Comparison of ENCODE assay signal across 17 cellular contexts in genomic region chr7:106916689-106917088, GRCh38. TPM values are rescaled to one million over a fixed set of nuclear protein-coding genes. Genes with fewer than 3 reads are reported as not detected.
"Had no signal": no experiment of that assay in that cellular context is flagged by ENCODE, and none has a peak within 500 bp of the region (broad histone marks: within the 10 kb centered on the region; RNA-seq: fewer than 3 reads in every experiment).

No MANE protein-coding gene starts in this region.

- H3K27ac Mint-ChIP-seq: activated naive CD4-positive, alpha-beta T cell treated with anti-CD3 and anti-CD28 coated beads, Interleukin-2, amount 50 U/mL, for 24 hours; endodermal cell; stimulated activated naive CD8-positive, alpha-beta T cell treated with anti-CD3 and anti-CD28 coated beads, Interleukin-15, Interleukin-2, amounts not matched to agents 100 ng/mL and 50 ng/mL, for 24 hours; T-helper 2 cell treated with Interferon-gamma antibody and Interleukin-4, amounts not matched to agents 5 μg/mL and 100 μg/mL, for 36 hours had no signal

- H3K4me1 ChIP-seq: breast epithelium, esophagus muscularis mucosa, testis had no signal

- H3K9me3 Mint-ChIP-seq: endodermal cell had no signal

- H3K36me3 ChIP-seq: breast epithelium, esophagus muscularis mucosa had no signal

- H3K79me2 ChIP-seq: hepatocyte had no signal

- H3K4me3 Mint-ChIP-seq: activated naive CD4-positive, alpha-beta T cell treated with anti-CD3 and anti-CD28 coated beads, Interleukin-2, amount 50 U/mL, for 24 hours; endodermal cell; stimulated activated naive CD8-positive, alpha-beta T cell treated with anti-CD3 and anti-CD28 coated beads, Interleukin-15, Interleukin-2, amounts not matched to agents 100 ng/mL and 50 ng/mL, for 24 hours; T-helper 2 cell treated with Interferon-gamma antibody and Interleukin-4, amounts not matched to agents 5 μg/mL and 100 μg/mL, for 36 hours had no signal

- ATAC-seq: left ventricle myocardium superior had no signal

- H3K27me3 Mint-ChIP-seq: activated naive CD4-positive, alpha-beta T cell treated with anti-CD3 and anti-CD28 coated beads, Interleukin-2, amount 50 U/mL, for 24 hours had no signal

- H3K27me3 ChIP-seq: breast epithelium, esophagus muscularis mucosa, hepatocyte, testis had no signal

- H3K4me2 ChIP-seq: hepatocyte had no signal

- DNase-seq: activated T-cell treated with anti-CD3 and anti-CD28 coated beads, Interleukin-2, amount 50 U/mL, for 1 hour; amniotic stem cell; dermis blood vessel endothelial cell; endodermal cell; left ventricle myocardium superior; mesenchymal stem cell; stimulated activated CD4-positive, alpha-beta T cell treated with anti-CD3 and anti-CD28 coated beads, Interleukin-4, amount 100 ng/mL, for 1 hour; stimulated activated CD8-positive, alpha-beta memory T cell treated with anti-CD3 and anti-CD28 coated beads, Interleukin-4, amount 100 ng/mL, for 48 hours; testis had no signal

- H3K4me1 Mint-ChIP-seq: activated naive CD4-positive, alpha-beta T cell treated with anti-CD3 and anti-CD28 coated beads, Interleukin-2, amount 50 U/mL, for 24 hours; endodermal cell had no signal

- H3K9me3 ChIP-seq: breast epithelium, esophagus muscularis mucosa, testis had no signal

- H2AFZ ChIP-seq: hepatocyte had no signal

- H3K4me3 ChIP-seq: breast epithelium, esophagus muscularis mucosa, hepatocyte, testis had no signal

- H3K27ac ChIP-seq: breast epithelium, esophagus muscularis mucosa, hepatocyte, testis had no signal

RNA-seq across cellular contexts. Expression of gene PIK3CG, which starts 51.6 kb away (rescaled TPM):
- total RNA-seq: osteoblast had no signal
- polyA plus RNA-seq: neural cell had no signal
